1 cellular context compared by ENCODE assay signal in genomic region chr2:32718752-32719151, GRCh38.
TF ChIP-seq lines count a peak whose summit lies in the region.

No MANE protein-coding gene starts in this region.

TF ChIP-seq in WTC11, 78 proteins besides CTCF, POLR2A, EP300 and RAD21 (continued from another document):
- TF ChIP-seq STAT6 (CRISPR knock-in tag; conservative IDR thresholded peaks at IDR 0.05; ENCODE audit: low read depth) (no peak), CREB1 (CRISPR knock-in tag; IDR thresholded peaks at IDR 0.05) (no peak)
